ENCODE assay signal across 12 cellular contexts in genomic region chr5:55096860-55097259, GRCh38. TPM values are rescaled to one million over a fixed set of nuclear protein-coding genes. Genes with fewer than 3 reads are reported as not detected.
DNase-seq lines count a peak whose midpoint lies in the region; ATAC-seq, FAIRE-seq and TF ChIP-seq lines count a peak whose summit lies in the region.
"Had no signal": no experiment of that assay in that cellular context is flagged by ENCODE, and none has a peak within 500 bp of the region (broad histone marks: within the 10 kb centered on the region; RNA-seq: fewer than 3 reads in every experiment).

No MANE protein-coding gene starts in this region.

- H3K9ac ChIP-seq in H9 (ENCODE audit: extremely low read depth, insufficient read length, low read length): no peak overlapping the region

- no peak overlapping the region for H2BK120ac ChIP-seq in H9 (ENCODE audit: low read depth, low read length, poor library complexity, severe bottlenecking)

- peak overlapping the region; percentile 36 to 90 (median 70) for H3K27ac ChIP-seq in spleen
- no peak overlapping the region for H3K27ac ChIP-seq in H9 (ENCODE audit: insufficient read length, low read depth, low read length)
- H3K27ac ChIP-seq: PC-9 had no signal

- TF ChIP-seq POLR2A in spleen (IDR thresholded peaks at IDR 0.05): no peak
- no peak for TF ChIP-seq POLR2A in GM12892 (IDR thresholded peaks at IDR 0.05; ENCODE audit: low read depth, low read length)

- H4K91ac ChIP-seq in H9 (ENCODE audit: insufficient read length, low read depth, low read length): no peak overlapping the region

- H4K5ac ChIP-seq in H9 (ENCODE audit: insufficient read length, low read depth, low read length): no peak overlapping the region

- H4K8ac ChIP-seq in H9 (replicated peaks; ENCODE audit: insufficient read length, low read depth, low read length): no peak overlapping the region

- H3K14ac ChIP-seq in H9 (ENCODE audit: insufficient read depth, low read length): no peak overlapping the region

- H3K4me2 ChIP-seq in H9 (ENCODE audit: insufficient read depth, insufficient read length, low read length): no peak overlapping the region
- H3K4me2 ChIP-seq: PC-9 had no signal

- TF ChIP-seq CTCF in spleen (IDR thresholded peaks at IDR 0.05 in 8 of 11, conservative IDR thresholded peaks at IDR 0.05 in 3 of 11): no peak
- no peak for TF ChIP-seq CTCF in H9 (conservative IDR thresholded peaks at IDR 0.05)

- no peak overlapping the region for H2BK12ac ChIP-seq in H9 (ENCODE audit: insufficient read length, low read depth, low read length)

- H3K4me3 ChIP-seq in spleen: peak overlapping the region in 1 of 8 donors; percentile 19
- H3K4me3 ChIP-seq: PC-9 had no signal

- H2AK5ac ChIP-seq in H9 (ENCODE audit: insufficient read length, low read length): no peak overlapping the region

- no peak overlapping the region for H2BK20ac ChIP-seq in H9 (ENCODE audit: low read depth, low read length, poor library complexity, severe bottlenecking)

- DNase-seq in activated naive CD8-positive, alpha-beta T cell treated with anti-CD3 and anti-CD28 coated beads, Interleukin-2, amount 50 U/mL, for 24 hours: no peak
- DNase-seq in NCI-H345 treated with DMSO at 0.1 percent for 48 hours (lab: John Stamatoyannopoulos, UW; ENCODE audit: unreplicated experiment): peak; percentile 17
- peak; percentile 51 for DNase-seq in activated T-helper 1 cell treated with anti-CD3 and anti-CD28 coated beads, Interleukin-12 subunit alpha, Interleukin-12 subunit beta, Interleukin-2, Interleukin-4 antibody, amounts not matched to agents 30 ng/mL and 10 ng/mL and 1 ng/mL, durations not matched to agents 14 hours and 24 hours and 36 hours (ENCODE audit: low spot score)
- DNase-seq in spleen: no peak
- no peak for DNase-seq in H9
- no peak for DNase-seq in GM12892 (ENCODE audit: insufficient read length)
- DNase-seq: PC-9 had no signal

- H3K4me1 ChIP-seq in spleen: peaks cover 0 to 25% (median 0%) of the 10 kb centered on the region in 6 donors
- H3K4me1 ChIP-seq in H9 (ENCODE audit: insufficient read depth, low read length): no peaks in the 10 kb centered on the region

- FAIRE-seq in GM12892 (lab: Jason Lieb, UNC): no peak

- H3K27ac Mint-ChIP-seq in activated naive CD8-positive, alpha-beta T cell: peak overlapping the region; percentile 62
- H3K27ac Mint-ChIP-seq in activated naive CD8-positive, alpha-beta T cell treated with anti-CD3 and anti-CD28 coated beads, Interleukin-2, amount 50 U/mL, for 24 hours: no peak overlapping the region
- peak overlapping the region; percentile 98 for H3K27ac Mint-ChIP-seq in activated T-helper 1 cell treated with anti-CD3 and anti-CD28 coated beads, Interleukin-12 subunit alpha, Interleukin-12 subunit beta, Interleukin-2, Interleukin-4 antibody, amounts not matched to agents 30 ng/mL and 10 ng/mL and 1 ng/mL, durations not matched to agents 14 hours and 24 hours and 36 hours
- H3K27ac Mint-ChIP-seq in H9: no peak overlapping the region
- H3K27ac Mint-ChIP-seq: stimulated activated memory B cell treated with anti-CD40 and anti-IgM and Interleukin-4, amounts not matched to agents 10 μg/mL and 1 μg/mL and 100 μg/mL, for 72 hours had no signal

- peaks cover 28% of the 10 kb centered on the region for H3K36me3 Mint-ChIP-seq in activated naive CD8-positive, alpha-beta T cell
- H3K36me3 Mint-ChIP-seq in activated naive CD8-positive, alpha-beta T cell treated with anti-CD3 and anti-CD28 coated beads, Interleukin-2, amount 50 U/mL, for 24 hours (ENCODE audit: low read depth): peaks cover 25% of the 10 kb centered on the region
- H3K36me3 Mint-ChIP-seq in activated T-helper 1 cell treated with anti-CD3 and anti-CD28 coated beads, Interleukin-12 subunit alpha, Interleukin-12 subunit beta, Interleukin-2, Interleukin-4 antibody, amounts not matched to agents 30 ng/mL and 10 ng/mL and 1 ng/mL, durations not matched to agents 14 hours and 24 hours and 36 hours (ENCODE audit: low read depth): peaks cover 52% of the 10 kb centered on the region
- H3K36me3 Mint-ChIP-seq in H9 (ENCODE audit: insufficient read depth in 1 of 3, low read depth in 3 of 3): no peaks in the 10 kb centered on the region; a peak in 1 of 7 replicates
- H3K36me3 Mint-ChIP-seq: stimulated activated memory B cell treated with anti-CD40 and anti-IgM and Interleukin-4, amounts not matched to agents 10 μg/mL and 1 μg/mL and 100 μg/mL, for 72 hours had no signal

- WGBS in spleen, 5 donors: 60 to 73% (median 67%) methylated on average over 6 of the region's 6 CpGs
- WGBS in H9 (ENCODE audit: extremely low coverage, insufficient read length, low lambda C conversion rate): no CpG with 5 or more reads among the region's 6 CpGs

- H3K27me3 Mint-ChIP-seq in activated naive CD8-positive, alpha-beta T cell: no peaks in the 10 kb centered on the region
- no peaks in the 10 kb centered on the region for H3K27me3 Mint-ChIP-seq in activated naive CD8-positive, alpha-beta T cell treated with anti-CD3 and anti-CD28 coated beads, Interleukin-2, amount 50 U/mL, for 24 hours
- no peaks in the 10 kb centered on the region for H3K27me3 Mint-ChIP-seq in activated T-helper 1 cell treated with anti-CD3 and anti-CD28 coated beads, Interleukin-12 subunit alpha, Interleukin-12 subunit beta, Interleukin-2, Interleukin-4 antibody, amounts not matched to agents 30 ng/mL and 10 ng/mL and 1 ng/mL, durations not matched to agents 14 hours and 24 hours and 36 hours (ENCODE audit: insufficient read depth)
- H3K27me3 Mint-ChIP-seq in H9 (ENCODE audit: low read depth): peaks cover 4% of the 10 kb centered on the region

- intact Hi-C loops in activated T-helper 1 cell treated with anti-CD3 and anti-CD28 coated beads, Interleukin-12 subunit alpha, Interleukin-12 subunit beta, Interleukin-2, Interleukin-4 antibody, amounts not matched to agents 30 ng/mL and 10 ng/mL and 1 ng/mL, durations not matched to agents 14 hours and 24 hours and 36 hours (cut with micrococcal nuclease): loop anchor here (1.0 kb wide), 2 partner anchors 25 to 70 kb away; no protein-coding TSS in a partner anchor
- intact Hi-C loops in spleen (cut with DNase I; ENCODE audit: low total_unique reads): no loop called here

- no peak overlapping the region for H2BK5ac ChIP-seq in H9 (ENCODE audit: insufficient read length, low read length)

- no peak overlapping the region for H3K18ac ChIP-seq in H9 (ENCODE audit: insufficient read length, low read depth, low read length)

- no peak overlapping the region for H2BK15ac ChIP-seq in H9 (ENCODE audit: low read depth, low read length)

- no peak overlapping the region for H2AFZ ChIP-seq in H9 (ENCODE audit: low read length)
- H2AFZ ChIP-seq: PC-9 had no signal

- no peak overlapping the region for H3T11ph ChIP-seq in H9 (ENCODE audit: low read length)

- H3K36me3 ChIP-seq in spleen: no peaks in the 10 kb centered on the region

- H3K56ac ChIP-seq in H9 (ENCODE audit: insufficient read length, low read depth, low read length): no peak overlapping the region

- peaks cover 86% of the 10 kb centered on the region for H3K4me1 Mint-ChIP-seq in activated naive CD8-positive, alpha-beta T cell (ENCODE audit: low read depth)
- peaks cover 71% of the 10 kb centered on the region for H3K4me1 Mint-ChIP-seq in activated naive CD8-positive, alpha-beta T cell treated with anti-CD3 and anti-CD28 coated beads, Interleukin-2, amount 50 U/mL, for 24 hours
- peaks cover 88% of the 10 kb centered on the region for H3K4me1 Mint-ChIP-seq in activated T-helper 1 cell treated with anti-CD3 and anti-CD28 coated beads, Interleukin-12 subunit alpha, Interleukin-12 subunit beta, Interleukin-2, Interleukin-4 antibody, amounts not matched to agents 30 ng/mL and 10 ng/mL and 1 ng/mL, durations not matched to agents 14 hours and 24 hours and 36 hours (ENCODE audit: low read depth)
- H3K4me1 Mint-ChIP-seq in H9: no peaks in the 10 kb centered on the region
- H3K4me1 Mint-ChIP-seq: stimulated activated memory B cell treated with anti-CD40 and anti-IgM and Interleukin-4, amounts not matched to agents 10 μg/mL and 1 μg/mL and 100 μg/mL, for 72 hours had no signal

- H3K23me2 ChIP-seq in H9 (ENCODE audit: insufficient read length, low read depth, low read length, poor library complexity, severe bottlenecking): no peaks in the 10 kb centered on the region

- H3K9me3 Mint-ChIP-seq in activated naive CD8-positive, alpha-beta T cell (ENCODE audit: low read depth): peaks cover 5% of the 10 kb centered on the region
- peaks cover 22% of the 10 kb centered on the region for H3K9me3 Mint-ChIP-seq in activated naive CD8-positive, alpha-beta T cell treated with anti-CD3 and anti-CD28 coated beads, Interleukin-2, amount 50 U/mL, for 24 hours
- peaks cover 53% of the 10 kb centered on the region for H3K9me3 Mint-ChIP-seq in activated T-helper 1 cell treated with anti-CD3 and anti-CD28 coated beads, Interleukin-12 subunit alpha, Interleukin-12 subunit beta, Interleukin-2, Interleukin-4 antibody, amounts not matched to agents 30 ng/mL and 10 ng/mL and 1 ng/mL, durations not matched to agents 14 hours and 24 hours and 36 hours
- peaks cover 5% of the 10 kb centered on the region in 2 experiments; a peak in 2 of 5 replicates for H3K9me3 Mint-ChIP-seq in H9

- H3K23ac ChIP-seq in H9 (ENCODE audit: insufficient read length, low read depth, low read length): no peak overlapping the region

- H3K4ac ChIP-seq in H9 (ENCODE audit: low read depth, low read length): no peak overlapping the region

- H3K79me2 ChIP-seq in H9 (ENCODE audit: insufficient read depth, low read length): no peaks in the 10 kb centered on the region

- no peaks in the 10 kb centered on the region for H4K20me1 ChIP-seq in H9 (ENCODE audit: control insufficient read depth, insufficient read depth, insufficient read length)

- no peaks in the 10 kb centered on the region for H3K27me3 ChIP-seq in spleen (replicated peaks in 1 of 7)
- H3K27me3 ChIP-seq in H9 (ENCODE audit: insufficient read depth, low read length): no peaks in the 10 kb centered on the region

- H3K4me3 Mint-ChIP-seq in activated naive CD8-positive, alpha-beta T cell: peak overlapping the region; percentile 15
- H3K4me3 Mint-ChIP-seq in activated naive CD8-positive, alpha-beta T cell treated with anti-CD3 and anti-CD28 coated beads, Interleukin-2, amount 50 U/mL, for 24 hours: no peak overlapping the region
- H3K4me3 Mint-ChIP-seq in activated T-helper 1 cell treated with anti-CD3 and anti-CD28 coated beads, Interleukin-12 subunit alpha, Interleukin-12 subunit beta, Interleukin-2, Interleukin-4 antibody, amounts not matched to agents 30 ng/mL and 10 ng/mL and 1 ng/mL, durations not matched to agents 14 hours and 24 hours and 36 hours: peak overlapping the region; percentile 64
- H3K4me3 Mint-ChIP-seq in H9: no peak overlapping the region
- H3K4me3 Mint-ChIP-seq: stimulated activated memory B cell treated with anti-CD40 and anti-IgM and Interleukin-4, amounts not matched to agents 10 μg/mL and 1 μg/mL and 100 μg/mL, for 72 hours had no signal

- no peak for ATAC-seq in activated naive CD8-positive, alpha-beta T cell treated with anti-CD3 and anti-CD28 coated beads, Interleukin-2, amount 50 U/mL, for 24 hours
- ATAC-seq in GM18870 (IDR thresholded peaks at IDR 0.05; ENCODE audit: unreplicated experiment): no peak
- ATAC-seq: stimulated activated memory B cell treated with anti-CD40 and anti-IgM and Interleukin-4, amounts not matched to agents 10 μg/mL and 1 μg/mL and 100 μg/mL, for 72 hours had no signal

- H3K79me1 ChIP-seq in H9 (ENCODE audit: insufficient read depth, low read depth, low read length, poor library complexity, severe bottlenecking): no peaks in the 10 kb centered on the region

- H3K9me3 ChIP-seq in spleen (peaks cover 0 to 11% (median 0%) of the 10 kb centered on the region in 8 donors), H9 (ENCODE audit: control insufficient read depth, low read depth, low read length) (no peaks in the 10 kb centered on the region)

RNA-seq across cellular contexts. Expression of gene GZMA, which starts 5.6 kb away (rescaled TPM):
- 88.1 and 93.7 TPM in 2 replicates for total RNA-seq in activated T-helper 1 cell treated with anti-CD3 and anti-CD28 coated beads, Interleukin-12 subunit alpha, Interleukin-12 subunit beta, Interleukin-2, Interleukin-4 antibody, amounts not matched to agents 30 ng/mL and 10 ng/mL and 1 ng/mL, durations not matched to agents 14 hours and 24 hours and 36 hours
- total RNA-seq in spleen (10 to 100 TPM; 19.6 to 40.5 (median 24.6) TPM), H9 (2021) (not detected in 2 replicates)
- polyA plus RNA-seq in spleen: 10 to 100 TPM; 14.7 to 21.9 (median 15.6) TPM
- not detected for polyA plus RNA-seq in GM12892 (2012; ENCODE audit: missing spikeins)
- total RNA-seq: fibroblast of villous mesenchyme, MCF 10A, PC-9 had no signal

Comparison
In these comparisons a context has a peak if more than half of its experiments do, and no peak if none do; other contexts are left out.
1. H3K27ac Mint-ChIP-seq: peak in activated naive CD8-positive, alpha-beta T cell (single experiment) and activated T-helper 1 cell treated with anti-CD3 and anti-CD28 coated beads, Interleukin-12 subunit alpha, Interleukin-12 subunit beta, Interleukin-2, Interleukin-4 antibody, amounts not matched to agents 30 ng/mL and 10 ng/mL and 1 ng/mL, durations not matched to agents 14 hours and 24 hours and 36 hours (single experiment); none in activated naive CD8-positive, alpha-beta T cell treated with anti-CD3 and anti-CD28 coated beads, Interleukin-2, amount 50 U/mL, for 24 hours (single experiment) and H9 (0 of 3).
2. H3K4me3 Mint-ChIP-seq: peak in activated naive CD8-positive, alpha-beta T cell (single experiment) and activated T-helper 1 cell treated with anti-CD3 and anti-CD28 coated beads, Interleukin-12 subunit alpha, Interleukin-12 subunit beta, Interleukin-2, Interleukin-4 antibody, amounts not matched to agents 30 ng/mL and 10 ng/mL and 1 ng/mL, durations not matched to agents 14 hours and 24 hours and 36 hours (single experiment); none in activated naive CD8-positive, alpha-beta T cell treated with anti-CD3 and anti-CD28 coated beads, Interleukin-2, amount 50 U/mL, for 24 hours (single experiment) and H9 (0 of 2).
3. DNase-seq: peak in NCI-H345 treated with DMSO at 0.1 percent for 48 hours (single experiment) and activated T-helper 1 cell treated with anti-CD3 and anti-CD28 coated beads, Interleukin-12 subunit alpha, Interleukin-12 subunit beta, Interleukin-2, Interleukin-4 antibody, amounts not matched to agents 30 ng/mL and 10 ng/mL and 1 ng/mL, durations not matched to agents 14 hours and 24 hours and 36 hours (single experiment); none in activated naive CD8-positive, alpha-beta T cell treated with anti-CD3 and anti-CD28 coated beads, Interleukin-2, amount 50 U/mL, for 24 hours (single experiment), spleen (single experiment), H9 (single experiment) and GM12892 (single experiment).
4. RNA of gene GZMA, which starts 5.6 kb away (total RNA-seq): 88.1 to 93.7 TPM in activated T-helper 1 cell treated with anti-CD3 and anti-CD28 coated beads, Interleukin-12 subunit alpha, Interleukin-12 subunit beta, Interleukin-2, Interleukin-4 antibody, amounts not matched to agents 30 ng/mL and 10 ng/mL and 1 ng/mL, durations not matched to agents 14 hours and 24 hours and 36 hours and 19.6 to 40.5 TPM in spleen; not detected in H9; every median in the first group is over 10 times any median in the second.